Comparison of ENCODE assay signal across 27 cellular contexts in the genomic region with DNA sequence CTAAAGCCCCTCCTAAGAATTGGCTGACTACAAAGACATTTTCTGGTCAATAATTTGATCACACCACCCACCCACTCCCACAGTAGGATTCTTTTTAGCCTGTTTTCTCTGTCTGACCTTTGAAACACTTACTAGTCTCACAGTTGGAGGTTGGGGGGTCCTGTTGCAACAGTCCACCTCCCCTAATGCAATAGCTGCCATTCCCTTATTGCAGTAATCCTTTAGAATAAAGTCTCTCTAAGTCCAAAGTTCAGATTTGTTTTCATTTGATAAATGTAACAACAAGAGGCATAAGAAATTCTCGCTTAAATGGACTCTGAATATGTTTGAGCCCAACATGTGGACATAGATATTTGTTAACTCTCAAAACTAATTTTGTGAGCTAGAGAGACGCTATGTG.
"Had no signal": no experiment of that assay in that cellular context is flagged by ENCODE, and none has a peak within 500 bp of the region (broad histone marks: within the 10 kb centered on the region; RNA-seq: fewer than 3 reads in every experiment).

No MANE protein-coding gene starts in this region.

- H3K36me3 Mint-ChIP-seq: naive thymus-derived CD8-positive, alpha-beta T cell; stimulated activated naive B cell treated with anti-CD40 and anti-IgM and Interleukin-4, amounts not matched to agents 10 μg/mL and 1 μg/mL and 100 μg/mL, for 72 hours had no signal

- H3K79me2 ChIP-seq: parathyroid adenoma had no signal

- H3K9ac ChIP-seq: parathyroid adenoma had no signal

- H3K4me1 Mint-ChIP-seq: naive thymus-derived CD8-positive, alpha-beta T cell; nephron; stimulated activated naive B cell treated with anti-CD40 and anti-IgM and Interleukin-4, amounts not matched to agents 10 μg/mL and 1 μg/mL and 100 μg/mL, for 72 hours had no signal

- H3K27ac ChIP-seq: hepatocyte, lower lobe of right lung, neutrophil, parathyroid adenoma, right atrium auricular region, right lobe of liver, stomach, testis, thyroid gland, transverse colon, upper lobe of left lung, vagina had no signal

- H3K4me3 ChIP-seq: hepatocyte, lower lobe of right lung, right atrium auricular region, right lobe of liver, stomach, testis, thyroid gland, transverse colon, upper lobe of left lung, vagina had no signal

- H3K4me3 Mint-ChIP-seq: naive thymus-derived CD8-positive, alpha-beta T cell; nephron; neural crest cell; stimulated activated naive B cell treated with anti-CD40 and anti-IgM and Interleukin-4, amounts not matched to agents 10 μg/mL and 1 μg/mL and 100 μg/mL, for 72 hours had no signal

- ATAC-seq: left cardiac atrium; left ventricle myocardium superior; lower lobe of right lung; naive thymus-derived CD8-positive, alpha-beta T cell; stimulated activated naive B cell treated with anti-CD40 and anti-IgM and Interleukin-4, amounts not matched to agents 10 μg/mL and 1 μg/mL and 100 μg/mL, for 72 hours had no signal

- DNase-seq: kidney glomerular epithelial cell; left cardiac atrium; left ventricle myocardium superior; lower lobe of right lung; mammary epithelial cell; mesenchymal stem cell; naive thymus-derived CD8-positive, alpha-beta T cell; occipital lobe; right lobe of liver; stimulated activated CD4-positive, alpha-beta T cell treated with anti-CD3 and anti-CD28 coated beads, Interleukin-12 subunit alpha, Interleukin-12 subunit beta, amount 100 ng/mL, for 4 hours; stimulated activated CD4-positive, alpha-beta T cell treated with anti-CD3 and anti-CD28 coated beads, Interleukin-15, amount 100 ng/mL, for 24 hours; stimulated activated CD4-positive, alpha-beta T cell treated with anti-CD3 and anti-CD28 coated beads, Interleukin-2, amount 100 ng/mL, for 24 hours; stimulated activated CD4-positive, alpha-beta T cell treated with anti-CD3 and anti-CD28 coated beads, Interleukin-4, amount 100 ng/mL, for 1 hour; stimulated activated naive B cell treated with anti-CD40 and anti-IgM and Interleukin-4, amounts not matched to agents 10 μg/mL and 1 μg/mL and 100 μg/mL, for 72 hours; stimulated activated naive CD8-positive, alpha-beta T cell treated with anti-CD3 and anti-CD28 coated beads, Interleukin-15, Interleukin-2, amounts not matched to agents 100 U/mL and 50 U/mL, for 24 hours; stomach; testis; thyroid gland; transverse colon; upper lobe of left lung had no signal

- H3K27me3 ChIP-seq: hepatocyte, neutrophil, right atrium auricular region, right lobe of liver, stomach, testis, thyroid gland, transverse colon, upper lobe of left lung, vagina had no signal

- H3K27me3 Mint-ChIP-seq: naive thymus-derived CD8-positive, alpha-beta T cell; stimulated activated naive B cell treated with anti-CD40 and anti-IgM and Interleukin-4, amounts not matched to agents 10 μg/mL and 1 μg/mL and 100 μg/mL, for 72 hours had no signal

- H3K4me1 ChIP-seq: lower lobe of right lung, parathyroid adenoma, right atrium auricular region, stomach, testis, thyroid gland, transverse colon, upper lobe of left lung, vagina had no signal

- H3K36me3 ChIP-seq: lower lobe of right lung, neutrophil, right atrium auricular region, right lobe of liver, stomach, thyroid gland, transverse colon, upper lobe of left lung, vagina had no signal

- H3K27ac Mint-ChIP-seq: naive thymus-derived CD8-positive, alpha-beta T cell; nephron; stimulated activated naive B cell treated with anti-CD40 and anti-IgM and Interleukin-4, amounts not matched to agents 10 μg/mL and 1 μg/mL and 100 μg/mL, for 72 hours had no signal

- H3K9me3 Mint-ChIP-seq: nephron had no signal

- H2AFZ ChIP-seq: hepatocyte, parathyroid adenoma had no signal

- H3K9me3 ChIP-seq: lower lobe of right lung, neutrophil, right atrium auricular region, right lobe of liver, stomach, testis, thyroid gland, transverse colon, upper lobe of left lung, vagina had no signal

- H3K4me2 ChIP-seq: hepatocyte had no signal
